ENCODE assay signal across 22 cellular contexts in genomic region chr19:38202504-38202903, GRCh38. TPM values are rescaled to one million over a fixed set of nuclear protein-coding genes. Genes with fewer than 3 reads are reported as not detected.
"Had no signal": no experiment of that assay in that cellular context is flagged by ENCODE, and none has a peak within 500 bp of the region (broad histone marks: within the 10 kb centered on the region; RNA-seq: fewer than 3 reads in every experiment).

No MANE protein-coding gene starts in this region.

- ATAC-seq: heart right ventricle; left lobe of liver; naive thymus-derived CD4-positive, alpha-beta T cell had no signal

- DNase-seq: esophagus squamous epithelium; foreskin fibroblast; heart right ventricle; hypothalamus; kidney glomerular epithelial cell; mammary epithelial cell; naive thymus-derived CD4-positive, alpha-beta T cell; nephron progenitor cell; sigmoid colon; stimulated activated CD4-positive, alpha-beta T cell treated with anti-CD3 and anti-CD28 coated beads, Interleukin-2, amount 100 ng/mL, for 24 hours; stimulated activated CD4-positive, alpha-beta T cell treated with anti-CD3 and anti-CD28 coated beads, Interleukin-4, amount 100 ng/mL, for 4 hours; stimulated activated naive CD4-positive, alpha-beta T cell; stomach; substantia nigra; transverse colon had no signal

- H3K27ac ChIP-seq: esophagus squamous epithelium, heart right ventricle, sigmoid colon, skin epidermis, stomach, thoracic aorta, transverse colon had no signal

RNA-seq across cellular contexts. Expression of gene DPF1, which starts 21.5 kb away (rescaled TPM):
- total RNA-seq: left lobe of liver, lower leg skin, mesenteric fat pad, mononuclear cell, sigmoid colon, stomach, transverse colon, ureter had no signal
